Comparison of ENCODE assay signal across 1 cellular context in the genomic region with DNA sequence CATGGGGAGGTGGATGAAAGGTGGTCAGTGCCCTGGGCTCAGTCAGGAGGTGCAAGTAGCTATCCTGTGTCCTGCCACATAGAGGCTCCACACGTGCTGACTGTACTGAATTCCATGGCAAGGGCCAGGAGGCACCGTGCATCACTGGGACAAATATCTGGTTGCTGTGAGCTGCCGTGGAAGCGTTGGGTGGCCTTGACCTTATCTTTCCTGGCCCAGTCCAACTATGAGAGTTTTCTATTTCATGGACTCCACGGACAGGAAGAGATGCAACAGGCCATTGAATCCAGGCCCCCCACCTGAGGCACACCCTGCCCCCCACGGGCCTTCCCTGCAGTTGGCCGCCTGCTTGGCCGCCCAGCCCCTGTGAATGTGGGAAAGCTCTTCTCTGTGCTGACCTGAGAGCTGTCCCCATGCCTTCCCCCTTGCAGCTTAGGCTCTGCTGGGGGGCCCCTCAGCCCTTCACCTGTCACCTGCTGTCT.
TF ChIP-seq lines count a peak whose summit lies in the region.

No MANE protein-coding gene starts in this region.

TF ChIP-seq in HepG2, 621 proteins besides CTCF, POLR2A, EP300 and RAD21 (continued from another document and continues in another):
- no peak for TF ChIP-seq ZBTB33 (CRISPR knock-in tag; IDR thresholded peaks at IDR 0.05)
- TF ChIP-seq HOXD1 (CRISPR knock-in tag; IDR thresholded peaks at IDR 0.05): no peak
- TF ChIP-seq ZNF225 (CRISPR knock-in tag; IDR thresholded peaks at IDR 0.05): no peak
- no peak for TF ChIP-seq ZNF629 (CRISPR knock-in tag; conservative IDR thresholded peaks at IDR 0.05)
- no peak for TF ChIP-seq ZBTB43 (CRISPR knock-in tag; conservative IDR thresholded peaks at IDR 0.05)
- no peak for TF ChIP-seq ZNF766 (CRISPR knock-in tag; IDR thresholded peaks at IDR 0.05; ENCODE audit: borderline replicate concordance)
- no peak for TF ChIP-seq ZKSCAN8 (CRISPR knock-in tag; IDR thresholded peaks at IDR 0.05; ENCODE audit: borderline replicate concordance)
- no peak for TF ChIP-seq ZNF224 (CRISPR knock-in tag; IDR thresholded peaks at IDR 0.05)
- no peak for TF ChIP-seq MAFK (conservative IDR thresholded peaks at IDR 0.05 in 1 of 2, IDR thresholded peaks at IDR 0.05 in 1 of 2; ENCODE audit: low read length in 2 of 2)
- TF ChIP-seq GPBP1L1 (CRISPR knock-in tag; IDR thresholded peaks at IDR 0.05): no peak
- no peak for TF ChIP-seq ZBTB34 (CRISPR knock-in tag; IDR thresholded peaks at IDR 0.05)
- no peak for TF ChIP-seq ELF3 (CRISPR knock-in tag; IDR thresholded peaks at IDR 0.05)
- no peak for TF ChIP-seq ZXDC (CRISPR knock-in tag; IDR thresholded peaks at IDR 0.05)
- peak; percentile 64; the same call in 1 of the 2 replicates for TF ChIP-seq ZNF556 (CRISPR knock-in tag; IDR thresholded peaks at IDR 0.05; ENCODE audit: borderline replicate concordance)
- TF ChIP-seq CHCHD3 (CRISPR knock-in tag; IDR thresholded peaks at IDR 0.05): no peak
- TF ChIP-seq ZFP91 (CRISPR knock-in tag; IDR thresholded peaks at IDR 0.05; ENCODE audit: borderline replicate concordance): peak; percentile 77
- no peak for TF ChIP-seq ZNF496 (CRISPR knock-in tag; IDR thresholded peaks at IDR 0.05; ENCODE audit: insufficient replicate concordance)
- TF ChIP-seq ZNF143 (CRISPR knock-in tag; IDR thresholded peaks at IDR 0.05): no peak
- no peak for TF ChIP-seq RFX5 (IDR thresholded peaks at IDR 0.05; ENCODE audit: low read depth, low read length)
- TF ChIP-seq, protein P1, sequence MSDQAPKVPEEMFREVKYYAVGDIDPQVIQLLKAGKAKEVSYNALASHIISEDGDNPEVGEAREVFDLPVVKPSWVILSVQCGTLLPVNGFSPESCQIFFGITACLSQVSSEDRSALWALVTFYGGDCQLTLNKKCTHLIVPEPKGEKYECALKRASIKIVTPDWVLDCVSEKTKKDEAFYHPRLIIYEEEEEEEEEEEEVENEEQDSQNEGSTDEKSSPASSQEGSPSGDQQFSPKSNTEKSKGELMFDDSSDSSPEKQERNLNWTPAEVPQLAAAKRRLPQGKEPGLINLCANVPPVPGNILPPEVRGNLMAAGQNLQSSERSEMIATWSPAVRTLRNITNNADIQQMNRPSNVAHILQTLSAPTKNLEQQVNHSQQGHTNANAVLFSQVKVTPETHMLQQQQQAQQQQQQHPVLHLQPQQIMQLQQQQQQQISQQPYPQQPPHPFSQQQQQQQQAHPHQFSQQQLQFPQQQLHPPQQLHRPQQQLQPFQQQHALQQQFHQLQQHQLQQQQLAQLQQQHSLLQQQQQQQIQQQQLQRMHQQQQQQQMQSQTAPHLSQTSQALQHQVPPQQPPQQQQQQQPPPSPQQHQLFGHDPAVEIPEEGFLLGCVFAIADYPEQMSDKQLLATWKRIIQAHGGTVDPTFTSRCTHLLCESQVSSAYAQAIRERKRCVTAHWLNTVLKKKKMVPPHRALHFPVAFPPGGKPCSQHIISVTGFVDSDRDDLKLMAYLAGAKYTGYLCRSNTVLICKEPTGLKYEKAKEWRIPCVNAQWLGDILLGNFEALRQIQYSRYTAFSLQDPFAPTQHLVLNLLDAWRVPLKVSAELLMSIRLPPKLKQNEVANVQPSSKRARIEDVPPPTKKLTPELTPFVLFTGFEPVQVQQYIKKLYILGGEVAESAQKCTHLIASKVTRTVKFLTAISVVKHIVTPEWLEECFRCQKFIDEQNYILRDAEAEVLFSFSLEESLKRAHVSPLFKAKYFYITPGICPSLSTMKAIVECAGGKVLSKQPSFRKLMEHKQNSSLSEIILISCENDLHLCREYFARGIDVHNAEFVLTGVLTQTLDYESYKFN (CRISPR knock-in tag; conservative IDR thresholded peaks at IDR 0.05): peak; percentile 30; the same call in 1 of the 2 replicates
- TF ChIP-seq, protein P2, sequence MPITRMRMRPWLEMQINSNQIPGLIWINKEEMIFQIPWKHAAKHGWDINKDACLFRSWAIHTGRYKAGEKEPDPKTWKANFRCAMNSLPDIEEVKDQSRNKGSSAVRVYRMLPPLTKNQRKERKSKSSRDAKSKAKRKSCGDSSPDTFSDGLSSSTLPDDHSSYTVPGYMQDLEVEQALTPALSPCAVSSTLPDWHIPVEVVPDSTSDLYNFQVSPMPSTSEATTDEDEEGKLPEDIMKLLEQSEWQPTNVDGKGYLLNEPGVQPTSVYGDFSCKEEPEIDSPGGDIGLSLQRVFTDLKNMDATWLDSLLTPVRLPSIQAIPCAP (CRISPR knock-in tag; IDR thresholded peaks at IDR 0.05; ENCODE audit: low read depth): no peak
- no peak for TF ChIP-seq ZNF263 (CRISPR knock-in tag; IDR thresholded peaks at IDR 0.05)
- TF ChIP-seq FUBP1 (CRISPR knock-in tag; IDR thresholded peaks at IDR 0.05; ENCODE audit: borderline replicate concordance): no peak
- no peak for TF ChIP-seq HMG20B (CRISPR knock-in tag; conservative IDR thresholded peaks at IDR 0.05)
- TF ChIP-seq YY1 (IDR thresholded peaks at IDR 0.05; ENCODE audit: insufficient read depth, insufficient replicate concordance, low read depth, low read length): no peak
- TF ChIP-seq ATF1 (CRISPR knock-in tag; IDR thresholded peaks at IDR 0.05): no peak
- TF ChIP-seq TOE1 (CRISPR knock-in tag; IDR thresholded peaks at IDR 0.05): no peak
- TF ChIP-seq ZNF703 (CRISPR knock-in tag; IDR thresholded peaks at IDR 0.05; ENCODE audit: borderline replicate concordance): no peak
- TF ChIP-seq YEATS2 (CRISPR knock-in tag; IDR thresholded peaks at IDR 0.05; ENCODE audit: borderline replicate concordance): no peak
